ENCODE assay signal across 1 cellular context in the genomic region with DNA sequence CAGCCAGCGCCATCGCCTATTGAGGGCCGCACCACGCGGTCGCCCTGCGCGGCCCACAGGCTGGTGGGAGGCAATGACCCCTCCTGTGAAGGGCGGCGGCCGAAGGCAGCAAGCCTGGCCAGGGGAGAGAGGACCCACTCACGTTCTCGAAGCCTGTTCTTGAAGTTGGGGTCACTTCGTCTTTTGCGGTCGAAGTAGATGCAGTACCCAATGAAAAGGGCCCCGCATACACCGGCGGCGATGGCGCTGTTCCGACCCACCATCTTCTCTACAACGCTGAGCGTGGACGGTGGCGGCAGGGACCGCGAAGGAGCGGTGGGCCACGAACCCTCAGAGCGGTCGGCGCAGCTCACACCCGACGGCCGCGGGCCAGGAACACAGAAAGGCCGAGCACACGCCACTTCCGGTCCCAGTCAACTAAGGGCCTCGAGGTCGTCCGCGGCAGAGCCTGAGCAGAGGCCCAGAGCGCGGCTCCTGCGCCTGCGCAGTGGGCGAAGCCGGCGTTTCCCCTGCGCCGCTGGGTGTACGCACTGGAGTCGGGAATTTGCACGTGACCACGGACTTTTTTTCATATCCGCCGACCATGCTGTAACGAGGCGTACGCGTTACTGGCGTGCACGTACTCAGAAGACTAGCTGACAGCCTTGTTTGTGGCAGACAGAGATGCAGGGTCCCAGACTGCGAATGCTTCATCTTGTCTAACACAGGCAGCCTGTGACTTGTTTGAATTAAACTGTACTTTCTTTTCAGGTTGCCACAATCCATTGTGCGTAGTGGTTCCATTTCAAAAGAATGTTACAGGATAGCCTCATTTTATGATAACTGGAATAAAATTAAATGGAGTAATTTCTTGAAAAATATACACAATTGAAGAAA.
TF ChIP-seq lines count a peak whose summit lies in the region.

A gene (minus strand): TSS at position 385 of the 876 bp plus-strand sequence. CDS start 122 bp downstream, at position 263.

TF ChIP-seq in HepG2, 621 proteins besides CTCF, POLR2A, EP300 and RAD21 (continued from another document and continues in another):
- TF ChIP-seq, protein P1, sequence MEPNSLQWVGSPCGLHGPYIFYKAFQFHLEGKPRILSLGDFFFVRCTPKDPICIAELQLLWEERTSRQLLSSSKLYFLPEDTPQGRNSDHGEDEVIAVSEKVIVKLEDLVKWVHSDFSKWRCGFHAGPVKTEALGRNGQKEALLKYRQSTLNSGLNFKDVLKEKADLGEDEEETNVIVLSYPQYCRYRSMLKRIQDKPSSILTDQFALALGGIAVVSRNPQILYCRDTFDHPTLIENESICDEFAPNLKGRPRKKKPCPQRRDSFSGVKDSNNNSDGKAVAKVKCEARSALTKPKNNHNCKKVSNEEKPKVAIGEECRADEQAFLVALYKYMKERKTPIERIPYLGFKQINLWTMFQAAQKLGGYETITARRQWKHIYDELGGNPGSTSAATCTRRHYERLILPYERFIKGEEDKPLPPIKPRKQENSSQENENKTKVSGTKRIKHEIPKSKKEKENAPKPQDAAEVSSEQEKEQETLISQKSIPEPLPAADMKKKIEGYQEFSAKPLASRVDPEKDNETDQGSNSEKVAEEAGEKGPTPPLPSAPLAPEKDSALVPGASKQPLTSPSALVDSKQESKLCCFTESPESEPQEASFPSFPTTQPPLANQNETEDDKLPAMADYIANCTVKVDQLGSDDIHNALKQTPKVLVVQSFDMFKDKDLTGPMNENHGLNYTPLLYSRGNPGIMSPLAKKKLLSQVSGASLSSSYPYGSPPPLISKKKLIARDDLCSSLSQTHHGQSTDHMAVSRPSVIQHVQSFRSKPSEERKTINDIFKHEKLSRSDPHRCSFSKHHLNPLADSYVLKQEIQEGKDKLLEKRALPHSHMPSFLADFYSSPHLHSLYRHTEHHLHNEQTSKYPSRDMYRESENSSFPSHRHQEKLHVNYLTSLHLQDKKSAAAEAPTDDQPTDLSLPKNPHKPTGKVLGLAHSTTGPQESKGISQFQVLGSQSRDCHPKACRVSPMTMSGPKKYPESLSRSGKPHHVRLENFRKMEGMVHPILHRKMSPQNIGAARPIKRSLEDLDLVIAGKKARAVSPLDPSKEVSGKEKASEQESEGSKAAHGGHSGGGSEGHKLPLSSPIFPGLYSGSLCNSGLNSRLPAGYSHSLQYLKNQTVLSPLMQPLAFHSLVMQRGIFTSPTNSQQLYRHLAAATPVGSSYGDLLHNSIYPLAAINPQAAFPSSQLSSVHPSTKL (CRISPR knock-in tag; IDR thresholded peaks at IDR 0.05) = peak; percentile 79
- TF ChIP-seq ZNF564 (CRISPR knock-in tag; IDR thresholded peaks at IDR 0.05) = peak; percentile 44; the same call in 1 of the 2 replicates
- peak; percentile 69 for TF ChIP-seq HES4 (CRISPR knock-in tag; IDR thresholded peaks at IDR 0.05; ENCODE audit: borderline replicate concordance)
- 0 out of 2 replicates have a peak, but pooled peaks have one; percentile 10 for TF ChIP-seq DPF2 (CRISPR knock-in tag; IDR thresholded peaks at IDR 0.05; ENCODE audit: borderline replicate concordance, low read depth)
- TF ChIP-seq ELF3 (CRISPR knock-in tag; IDR thresholded peaks at IDR 0.05) = peak; percentile 84
- TF ChIP-seq, protein P2, sequence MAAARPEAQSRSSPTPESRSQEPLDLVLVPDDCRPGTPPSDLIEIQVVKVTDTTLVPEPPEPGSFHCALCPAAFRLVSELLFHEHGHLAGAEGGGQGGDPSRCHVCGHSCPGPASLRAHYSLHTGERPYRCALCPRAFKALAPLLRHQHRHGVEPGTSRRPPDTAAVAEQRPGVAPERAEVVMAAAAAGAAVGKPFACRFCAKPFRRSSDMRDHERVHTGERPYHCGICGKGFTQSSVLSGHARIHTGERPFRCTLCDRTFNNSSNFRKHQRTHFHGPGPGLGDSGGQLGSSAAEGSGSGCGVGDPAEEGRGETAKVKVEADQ (CRISPR knock-in tag; IDR thresholded peaks at IDR 0.05; ENCODE audit: borderline replicate concordance) = no peak
- TF ChIP-seq ZKSCAN5 (CRISPR knock-in tag; IDR thresholded peaks at IDR 0.05) = 0 out of 2 replicates have a peak, but pooled peaks have one; percentile 64
- peak; percentile 47 for TF ChIP-seq ESRRA (CRISPR knock-in tag; IDR thresholded peaks at IDR 0.05; ENCODE audit: low read depth)
- TF ChIP-seq SRF (IDR thresholded peaks at IDR 0.05; ENCODE audit: low read depth, low read length) = 0 out of 2 replicates have a peak, but pooled peaks have one; percentile 10
- TF ChIP-seq HOXA5 (CRISPR knock-in tag; IDR thresholded peaks at IDR 0.05) = peak; percentile 82
- TF ChIP-seq, protein P3, sequence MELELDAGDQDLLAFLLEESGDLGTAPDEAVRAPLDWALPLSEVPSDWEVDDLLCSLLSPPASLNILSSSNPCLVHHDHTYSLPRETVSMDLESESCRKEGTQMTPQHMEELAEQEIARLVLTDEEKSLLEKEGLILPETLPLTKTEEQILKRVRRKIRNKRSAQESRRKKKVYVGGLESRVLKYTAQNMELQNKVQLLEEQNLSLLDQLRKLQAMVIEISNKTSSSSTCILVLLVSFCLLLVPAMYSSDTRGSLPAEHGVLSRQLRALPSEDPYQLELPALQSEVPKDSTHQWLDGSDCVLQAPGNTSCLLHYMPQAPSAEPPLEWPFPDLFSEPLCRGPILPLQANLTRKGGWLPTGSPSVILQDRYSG (CRISPR knock-in tag; IDR thresholded peaks at IDR 0.05) = peak; percentile 61
- peak; percentile 45; the same call in 1 of the 2 replicates for TF ChIP-seq SMAD1 (CRISPR knock-in tag; IDR thresholded peaks at IDR 0.05; ENCODE audit: borderline replicate concordance, low read depth)
- TF ChIP-seq JARID2 (CRISPR knock-in tag; IDR thresholded peaks at IDR 0.05; ENCODE audit: insufficient replicate concordance) = peak; percentile 69
- no peak for TF ChIP-seq JUN (CRISPR knock-in tag; IDR thresholded peaks at IDR 0.05)
- TF ChIP-seq ZNF563 (CRISPR knock-in tag; IDR thresholded peaks at IDR 0.05) = peak; percentile 85
- TF ChIP-seq GLI4 (CRISPR knock-in tag; IDR thresholded peaks at IDR 0.05; ENCODE audit: borderline replicate concordance) = 0 out of 2 replicates have a peak, but pooled peaks have one; percentile 69
- TF ChIP-seq SAP130 (CRISPR knock-in tag; IDR thresholded peaks at IDR 0.05; ENCODE audit: low read depth) = peak; percentile 96
- TF ChIP-seq FOXJ3 (CRISPR knock-in tag; IDR thresholded peaks at IDR 0.05; ENCODE audit: borderline replicate concordance) = peak; percentile 77; the same call in 1 of the 2 replicates
- no peak for TF ChIP-seq ZNF382 (CRISPR knock-in tag; IDR thresholded peaks at IDR 0.05; ENCODE audit: borderline replicate concordance)
- no peak for TF ChIP-seq CCAR2 (optimal IDR thresholded peaks at IDR 0.05; ENCODE audit: low read depth, low read length)
- TF ChIP-seq MYC (CRISPR knock-in tag; IDR thresholded peaks at IDR 0.05; ENCODE audit: borderline replicate concordance) = peak; percentile 95
- TF ChIP-seq, protein P4, sequence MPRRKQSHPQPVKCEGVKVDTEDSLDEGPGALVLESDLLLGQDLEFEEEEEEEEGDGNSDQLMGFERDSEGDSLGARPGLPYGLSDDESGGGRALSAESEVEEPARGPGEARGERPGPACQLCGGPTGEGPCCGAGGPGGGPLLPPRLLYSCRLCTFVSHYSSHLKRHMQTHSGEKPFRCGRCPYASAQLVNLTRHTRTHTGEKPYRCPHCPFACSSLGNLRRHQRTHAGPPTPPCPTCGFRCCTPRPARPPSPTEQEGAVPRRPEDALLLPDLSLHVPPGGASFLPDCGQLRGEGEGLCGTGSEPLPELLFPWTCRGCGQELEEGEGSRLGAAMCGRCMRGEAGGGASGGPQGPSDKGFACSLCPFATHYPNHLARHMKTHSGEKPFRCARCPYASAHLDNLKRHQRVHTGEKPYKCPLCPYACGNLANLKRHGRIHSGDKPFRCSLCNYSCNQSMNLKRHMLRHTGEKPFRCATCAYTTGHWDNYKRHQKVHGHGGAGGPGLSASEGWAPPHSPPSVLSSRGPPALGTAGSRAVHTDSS (CRISPR knock-in tag; conservative IDR thresholded peaks at IDR 0.05) = no peak
- TF ChIP-seq, protein P5, sequence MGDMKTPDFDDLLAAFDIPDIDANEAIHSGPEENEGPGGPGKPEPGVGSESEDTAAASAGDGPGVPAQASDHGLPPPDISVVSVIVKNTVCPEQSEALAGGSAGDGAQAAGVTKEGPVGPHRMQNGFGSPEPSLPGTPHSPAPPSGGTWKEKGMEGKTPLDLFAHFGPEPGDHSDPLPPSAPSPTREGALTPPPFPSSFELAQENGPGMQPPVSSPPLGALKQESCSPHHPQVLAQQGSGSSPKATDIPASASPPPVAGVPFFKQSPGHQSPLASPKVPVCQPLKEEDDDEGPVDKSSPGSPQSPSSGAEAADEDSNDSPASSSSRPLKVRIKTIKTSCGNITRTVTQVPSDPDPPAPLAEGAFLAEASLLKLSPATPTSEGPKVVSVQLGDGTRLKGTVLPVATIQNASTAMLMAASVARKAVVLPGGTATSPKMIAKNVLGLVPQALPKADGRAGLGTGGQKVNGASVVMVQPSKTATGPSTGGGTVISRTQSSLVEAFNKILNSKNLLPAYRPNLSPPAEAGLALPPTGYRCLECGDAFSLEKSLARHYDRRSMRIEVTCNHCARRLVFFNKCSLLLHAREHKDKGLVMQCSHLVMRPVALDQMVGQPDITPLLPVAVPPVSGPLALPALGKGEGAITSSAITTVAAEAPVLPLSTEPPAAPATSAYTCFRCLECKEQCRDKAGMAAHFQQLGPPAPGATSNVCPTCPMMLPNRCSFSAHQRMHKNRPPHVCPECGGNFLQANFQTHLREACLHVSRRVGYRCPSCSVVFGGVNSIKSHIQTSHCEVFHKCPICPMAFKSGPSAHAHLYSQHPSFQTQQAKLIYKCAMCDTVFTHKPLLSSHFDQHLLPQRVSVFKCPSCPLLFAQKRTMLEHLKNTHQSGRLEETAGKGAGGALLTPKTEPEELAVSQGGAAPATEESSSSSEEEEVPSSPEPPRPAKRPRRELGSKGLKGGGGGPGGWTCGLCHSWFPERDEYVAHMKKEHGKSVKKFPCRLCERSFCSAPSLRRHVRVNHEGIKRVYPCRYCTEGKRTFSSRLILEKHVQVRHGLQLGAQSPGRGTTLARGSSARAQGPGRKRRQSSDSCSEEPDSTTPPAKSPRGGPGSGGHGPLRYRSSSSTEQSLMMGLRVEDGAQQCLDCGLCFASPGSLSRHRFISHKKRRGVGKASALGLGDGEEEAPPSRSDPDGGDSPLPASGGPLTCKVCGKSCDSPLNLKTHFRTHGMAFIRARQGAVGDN (CRISPR knock-in tag; IDR thresholded peaks at IDR 0.05) = peak; percentile 99
- TF ChIP-seq ZNF598 (CRISPR knock-in tag; IDR thresholded peaks at IDR 0.05; ENCODE audit: borderline replicate concordance) = peak; percentile 90; the same call in 1 of the 2 replicates
- peak; percentile 70 for TF ChIP-seq ZNF781 (CRISPR knock-in tag; IDR thresholded peaks at IDR 0.05; ENCODE audit: borderline replicate concordance, not compliant biosample characterization)
- TF ChIP-seq PCBP2 (optimal IDR thresholded peaks at IDR 0.05; ENCODE audit: low read depth, low read length, poor library complexity, severe bottlenecking) = no peak
- TF ChIP-seq ZNF746 (CRISPR knock-in tag; IDR thresholded peaks at IDR 0.05) = no peak
- TF ChIP-seq, protein P6, sequence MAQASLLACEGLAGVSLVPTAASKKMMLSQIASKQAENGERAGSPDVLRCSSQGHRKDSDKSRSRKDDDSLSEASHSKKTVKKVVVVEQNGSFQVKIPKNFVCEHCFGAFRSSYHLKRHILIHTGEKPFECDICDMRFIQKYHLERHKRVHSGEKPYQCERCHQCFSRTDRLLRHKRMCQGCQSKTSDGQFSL (CRISPR knock-in tag; IDR thresholded peaks at IDR 0.05) = no peak
- no peak for TF ChIP-seq PAWR (CRISPR knock-in tag; IDR thresholded peaks at IDR 0.05; ENCODE audit: borderline replicate concordance)
- no peak for TF ChIP-seq ZMYM3 (CRISPR knock-in tag; IDR thresholded peaks at IDR 0.05)
- no peak for TF ChIP-seq HNF4G (IDR thresholded peaks at IDR 0.05; ENCODE audit: borderline replicate concordance, low read depth, low read length)
- TF ChIP-seq HNF4G (CRISPR knock-in tag; IDR thresholded peaks at IDR 0.05; ENCODE audit: borderline replicate concordance, low read depth) = peak; percentile 56
- TF ChIP-seq ZSCAN30 (CRISPR knock-in tag; IDR thresholded peaks at IDR 0.05) = no peak
- peak; percentile 82; the same call in 1 of the 2 replicates for TF ChIP-seq SOX5 (CRISPR knock-in tag; IDR thresholded peaks at IDR 0.05; ENCODE audit: borderline replicate concordance)
- peak; percentile 72 for TF ChIP-seq CEBPG (CRISPR knock-in tag; IDR thresholded peaks at IDR 0.05)
- TF ChIP-seq, protein P7, sequence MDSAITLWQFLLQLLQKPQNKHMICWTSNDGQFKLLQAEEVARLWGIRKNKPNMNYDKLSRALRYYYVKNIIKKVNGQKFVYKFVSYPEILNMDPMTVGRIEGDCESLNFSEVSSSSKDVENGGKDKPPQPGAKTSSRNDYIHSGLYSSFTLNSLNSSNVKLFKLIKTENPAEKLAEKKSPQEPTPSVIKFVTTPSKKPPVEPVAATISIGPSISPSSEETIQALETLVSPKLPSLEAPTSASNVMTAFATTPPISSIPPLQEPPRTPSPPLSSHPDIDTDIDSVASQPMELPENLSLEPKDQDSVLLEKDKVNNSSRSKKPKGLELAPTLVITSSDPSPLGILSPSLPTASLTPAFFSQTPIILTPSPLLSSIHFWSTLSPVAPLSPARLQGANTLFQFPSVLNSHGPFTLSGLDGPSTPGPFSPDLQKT (CRISPR knock-in tag; IDR thresholded peaks at IDR 0.05; ENCODE audit: borderline replicate concordance) = 0 out of 2 replicates have a peak, but pooled peaks have one; percentile 75
- TF ChIP-seq ZBTB8A (CRISPR knock-in tag; IDR thresholded peaks at IDR 0.05; ENCODE audit: borderline replicate concordance, low read depth) = no peak
- TF ChIP-seq SIX4 (CRISPR knock-in tag; IDR thresholded peaks at IDR 0.05) = no peak; the same call in 1 of the 2 replicates
- TF ChIP-seq, protein P8, sequence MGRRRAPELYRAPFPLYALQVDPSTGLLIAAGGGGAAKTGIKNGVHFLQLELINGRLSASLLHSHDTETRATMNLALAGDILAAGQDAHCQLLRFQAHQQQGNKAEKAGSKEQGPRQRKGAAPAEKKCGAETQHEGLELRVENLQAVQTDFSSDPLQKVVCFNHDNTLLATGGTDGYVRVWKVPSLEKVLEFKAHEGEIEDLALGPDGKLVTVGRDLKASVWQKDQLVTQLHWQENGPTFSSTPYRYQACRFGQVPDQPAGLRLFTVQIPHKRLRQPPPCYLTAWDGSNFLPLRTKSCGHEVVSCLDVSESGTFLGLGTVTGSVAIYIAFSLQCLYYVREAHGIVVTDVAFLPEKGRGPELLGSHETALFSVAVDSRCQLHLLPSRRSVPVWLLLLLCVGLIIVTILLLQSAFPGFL (CRISPR knock-in tag; IDR thresholded peaks at IDR 0.05) = no peak
